ENCODE assay signal across 32 cellular contexts in the genomic region with DNA sequence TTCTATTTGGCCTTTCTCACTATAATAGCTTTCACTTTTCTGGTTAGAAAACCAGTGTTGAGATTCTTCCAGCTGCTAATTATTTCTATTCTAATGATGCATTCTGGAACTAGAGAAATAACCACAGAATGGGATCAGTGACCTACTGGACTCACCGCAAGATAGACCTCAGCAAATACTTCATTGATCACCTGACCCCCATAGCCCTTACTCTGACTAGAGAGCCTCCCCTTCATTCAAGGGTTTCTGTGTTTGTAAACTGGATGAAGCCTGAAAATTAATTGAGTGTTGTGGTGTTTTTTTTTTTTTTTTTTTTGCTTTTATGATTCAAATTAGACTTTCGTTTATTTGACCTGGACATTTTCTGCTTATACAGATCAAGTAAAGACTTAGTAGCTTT.
"Had no signal": no experiment of that assay in that cellular context is flagged by ENCODE, and none has a peak within 500 bp of the region (broad histone marks: within the 10 kb centered on the region; RNA-seq: fewer than 3 reads in every experiment).

No MANE protein-coding gene starts in this region.

- H3K4me1 ChIP-seq: adrenal gland, ascending aorta, body of pancreas, breast epithelium had no signal

- FAIRE-seq: bronchial epithelial cell had no signal

- H3K27me3 ChIP-seq: adrenal gland, ascending aorta, body of pancreas, brain microvascular endothelial cell, cardiac muscle cell had no signal

- H3K4me3 ChIP-seq: adrenal gland, ascending aorta, body of pancreas, breast epithelium, cardiac muscle cell had no signal

- H3K27ac ChIP-seq: adrenal gland, ascending aorta, body of pancreas, brain microvascular endothelial cell, breast epithelium, cardiac muscle cell had no signal

- H3K9me3 ChIP-seq: body of pancreas had no signal

- H3K36me3 ChIP-seq: adrenal gland, ascending aorta, brain microvascular endothelial cell, breast epithelium, cardiac muscle cell had no signal

- DNase-seq: activated effector memory CD4-positive, alpha-beta T cell treated with anti-CD3 and anti-CD28 coated beads, Interleukin-2, amount 50 U/mL, for 16 hours; activated effector memory CD4-positive, alpha-beta T cell treated with Interleukin-2 at 50 U/mL for 16 hours; activated gamma-delta T cell; activated gamma-delta T cell treated with Interleukin-2 at 50 U/mL for 16 hours; activated naive CD4-positive, alpha-beta T cell; activated naive CD4-positive, alpha-beta T cell treated with anti-CD3 and anti-CD28 coated beads for 36 hours; activated naive CD4-positive, alpha-beta T cell treated with anti-CD3 and anti-CD28 coated beads, Interleukin-2, amount 10 ng/mL, durations not matched to agents 7 days and 5 days; activated naive CD4-positive, alpha-beta T cell treated with anti-CD3 and anti-CD28 coated beads, Interleukin-2, amount 50 U/mL, for 16 hours; activated naive CD4-positive, alpha-beta T cell treated with Interleukin-2 at 50 U/mL for 16 hours; activated naive CD8-positive, alpha-beta T cell treated with anti-CD3 and anti-CD28 coated beads for 36 hours; activated naive CD8-positive, alpha-beta T cell treated with anti-CD3 and anti-CD28 coated beads, Interleukin-2, amount 10 ng/mL, durations not matched to agents 7 days and 5 days; activated naive CD8-positive, alpha-beta T cell treated with anti-CD3 and anti-CD28 coated beads, Interleukin-2, amount 50 U/mL, for 24 hours; activated T-cell treated with anti-CD3 and anti-CD28 coated beads, Interleukin-2, amount 50 U/mL, for 24 hours; activated T-cell treated with anti-CD3 and anti-CD28 coated beads, Interleukin-2, amount 50 U/mL, for 4 hours; activated T-cell treated with anti-CD3 and anti-CD28 coated beads, Interleukin-2, amount 50 U/mL, for 48 hours; activated T-cell treated with anti-CD3 and anti-CD28 coated beads, Interleukin-2, amount 50 U/mL, for 72 hours; adrenal gland; amniotic stem cell; amygdala; anterior cingulate cortex; aorta; body of pancreas; brain microvascular endothelial cell; caudate nucleus; central memory CD4-positive, alpha-beta T cell; cerebellar nuclear complex had no signal

- ATAC-seq: activated naive CD4-positive, alpha-beta T cell treated with anti-CD3 and anti-CD28 coated beads, Interleukin-2, amount 50 U/mL, for 72 hours; activated naive CD8-positive, alpha-beta T cell treated with anti-CD3 and anti-CD28 coated beads, Interleukin-2, amount 50 U/mL, for 24 hours; activated T-cell treated with anti-CD3 and anti-CD28 coated beads, Interleukin-2, amount 50 U/mL, for 4 hours; activated T-cell treated with anti-CD3 and anti-CD28 coated beads, Interleukin-2, amount 50 U/mL, for 72 hours; activated T-helper 17 cell treated with anti-CD3 and anti-CD28 coated beads, Interleukin-2, amount 50 U/mL, for 72 hours; body of pancreas had no signal
